In genomic region chr14:43795600-43796228, GRCh38 we compare ENCODE assay signal across 12 cellular contexts.
DNase-seq lines count a peak whose midpoint lies in the region; ATAC-seq and TF ChIP-seq lines count a peak whose summit lies in the region.
"Had no signal": no experiment of that assay in that cellular context is flagged by ENCODE, and none has a peak within 500 bp of the region (broad histone marks: within the 10 kb centered on the region; RNA-seq: fewer than 3 reads in every experiment).

No MANE protein-coding gene starts in this region.

- no peak overlapping the region for H3K4me3 ChIP-seq in Panc1 (ENCODE audit: low read depth in 2 of 2, low read length in 2 of 2)
- H3K4me3 ChIP-seq: GM12878, skin epidermis had no signal

- DNase-seq in NCI-H345 (lab: John Stamatoyannopoulos, UW): peak; percentile 16
- DNase-seq in NCI-H345 treated with DMSO at 0.1 percent for 48 hours (lab: John Stamatoyannopoulos, UW; ENCODE audit: unreplicated experiment): no peak
- DNase-seq in Panc1 (ENCODE audit: low read depth, low spot score): no peak
- DNase-seq in foreskin keratinocyte: peak in 1 of 2 donors; percentile 13
- DNase-seq in superior temporal gyrus (ENCODE audit: extremely low spot score): peak; percentile 53
- DNase-seq in activated naive CD4-positive, alpha-beta T cell treated with Interleukin-2 at 50 U/mL for 16 hours: no peak
- DNase-seq in A172 (ENCODE audit: low spot score): no peak
- DNase-seq: activated CD4-positive, alpha-beta T cell treated with anti-CD3 and anti-CD28 coated beads, Interleukin-2, amount 50 U/mL, for 48 hours; kidney had no signal

- H3K27me3 ChIP-seq in Panc1 (ENCODE audit: control insufficient read depth, insufficient read depth, low read length): no peaks in the 10 kb centered on the region
- H3K27me3 ChIP-seq in foreskin keratinocyte: no peaks in the 10 kb centered on the region

- no peak for ATAC-seq in Panc1
- no peak for ATAC-seq in foreskin keratinocyte
- no peak for ATAC-seq in HG02981 (IDR thresholded peaks at IDR 0.05; ENCODE audit: unreplicated experiment)
- ATAC-seq: GM12878 had no signal

- POLR2A ChIA-PET in Panc1 (lab: Charles Lee): no interaction called here

- in situ Hi-C loops in Panc1 (cut with HindIII; ENCODE audit: low pct_unique_long_range_greater_than_20kb, low sequenced_read_pairs): no loop called here

- H3K9me3 ChIP-seq in Panc1 (ENCODE audit: control insufficient read depth, insufficient read depth, low read depth, low read length): no peaks in the 10 kb centered on the region

- TF ChIP-seq CTCF in Panc1 (IDR thresholded peaks at IDR 0.05): peak; percentile 29; the same call in 1 of the 2 replicates
- peak; percentile 53 for TF ChIP-seq CTCF in foreskin keratinocyte (conservative IDR thresholded peaks at IDR 0.05)

- no peaks in the 10 kb centered on the region for H3K4me1 ChIP-seq in Panc1 (ENCODE audit: control insufficient read depth, insufficient read depth, low read length)
- no peaks in the 10 kb centered on the region for H3K4me1 ChIP-seq in foreskin keratinocyte

- CTCF ChIA-PET in Panc1 (lab: Charles Lee): no interaction called here

- BruUV-seq in Panc1 (replicated peaks; lab: Mats Ljungman, UMichigan): no TSS peak

- intact Hi-C loops in Panc1 (cut with micrococcal nuclease; ENCODE audit: unreplicated experiment): no loop called here

- H3K27ac ChIP-seq in Panc1 (ENCODE audit: low read length) (no peak overlapping the region), foreskin keratinocyte (no peak overlapping the region)
- H3K27ac ChIP-seq: skin epidermis had no signal

- no peaks in the 10 kb centered on the region; the same call in 1 of the 2 replicates for H3K36me3 ChIP-seq in Panc1 (ENCODE audit: control insufficient read depth, insufficient read depth, low read length)

Comparison
In these comparisons a context has a peak if more than half of its experiments do, and no peak if none do; other contexts are left out.
1. DNase-seq: peak in NCI-H345 (single experiment) and superior temporal gyrus (single experiment); none in NCI-H345 treated with DMSO at 0.1 percent for 48 hours (single experiment), Panc1 (single experiment), activated naive CD4-positive, alpha-beta T cell treated with Interleukin-2 at 50 U/mL for 16 hours (single experiment) and A172 (single experiment).